Comparison of ENCODE assay signal across 3 cellular contexts in the genomic region with DNA sequence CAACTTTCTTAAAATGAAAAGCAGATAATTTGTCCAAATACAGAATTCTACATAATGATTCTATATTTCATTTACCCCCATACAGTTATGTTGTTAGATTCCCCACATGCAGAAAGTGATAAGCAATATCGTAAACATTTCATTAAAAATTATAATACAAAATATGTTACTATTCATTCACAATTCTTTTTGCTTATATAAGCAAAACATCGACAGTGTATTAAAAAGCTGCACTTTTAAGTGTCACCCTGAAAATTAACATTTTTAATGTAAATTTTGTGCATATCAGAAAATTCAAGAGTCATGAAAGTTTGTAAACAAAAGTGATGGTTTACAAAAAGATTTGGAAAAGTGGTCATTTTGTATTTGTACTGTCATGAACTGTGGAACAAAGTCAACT.
A peak's percentile ranks its signal among the peaks of the same experiment; 100 is the strongest.
TF ChIP-seq lines count a peak whose summit lies in the region.

No MANE protein-coding gene starts in this region.

TF ChIP-seq in A549, 52 proteins besides CTCF, POLR2A, EP300 and RAD21:
- TF ChIP-seq MAFK (IDR thresholded peaks at IDR 0.05; ENCODE audit: partially characterized antibody) (peak; percentile 44), KDM5A (IDR thresholded peaks at IDR 0.05) (no peak)
- TF ChIP-seq, protein P1, sequence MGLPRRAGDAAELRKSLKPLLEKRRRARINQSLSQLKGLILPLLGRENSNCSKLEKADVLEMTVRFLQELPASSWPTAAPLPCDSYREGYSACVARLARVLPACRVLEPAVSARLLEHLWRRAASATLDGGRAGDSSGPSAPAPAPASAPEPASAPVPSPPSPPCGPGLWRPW (IDR thresholded peaks at IDR 0.05) = no peak

TF ChIP-seq in IMR-90, 13 proteins besides CTCF, POLR2A, EP300 and RAD21:
- TF ChIP-seq MAFK (IDR thresholded peaks at IDR 0.05; ENCODE audit: low read depth, low read length) (peak; percentile 68), CEBPB (IDR thresholded peaks at IDR 0.05; ENCODE audit: low read depth, low read length) (no peak)

TF ChIP-seq in K562, 482 proteins besides CTCF, POLR2A, EP300 and RAD21:
- TF ChIP-seq ZNF316 (IDR thresholded peaks at IDR 0.05) = peak; percentile 52
- 0 out of 2 replicates have a peak, but pooled peaks have one; percentile 26 for TF ChIP-seq C11orf30 (IDR thresholded peaks at IDR 0.05; ENCODE audit: low read depth)
- TF ChIP-seq, protein P2, sequence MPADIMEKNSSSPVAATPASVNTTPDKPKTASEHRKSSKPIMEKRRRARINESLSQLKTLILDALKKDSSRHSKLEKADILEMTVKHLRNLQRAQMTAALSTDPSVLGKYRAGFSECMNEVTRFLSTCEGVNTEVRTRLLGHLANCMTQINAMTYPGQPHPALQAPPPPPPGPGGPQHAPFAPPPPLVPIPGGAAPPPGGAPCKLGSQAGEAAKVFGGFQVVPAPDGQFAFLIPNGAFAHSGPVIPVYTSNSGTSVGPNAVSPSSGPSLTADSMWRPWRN (IDR thresholded peaks at IDR 0.05; ENCODE audit: low read depth) = no peak
